17 cellular contexts compared by ENCODE assay signal in genomic region chr1:20477355-20478071, GRCh38. TPM values are rescaled to one million over a fixed set of nuclear protein-coding genes. Genes with fewer than 3 reads are reported as not detected.
DNase-seq lines count a peak whose midpoint lies in the region; ATAC-seq and TF ChIP-seq lines count a peak whose summit lies in the region.
"Had no signal": no experiment of that assay in that cellular context is flagged by ENCODE, and none has a peak within 500 bp of the region (broad histone marks: within the 10 kb centered on the region; RNA-seq: fewer than 3 reads in every experiment).

No MANE protein-coding gene starts in this region.

- H4K20me1 ChIP-seq in GM23338 (replicated peaks; ENCODE audit: insufficient read depth) (no peaks in the 10 kb centered on the region), smooth muscle cell (ENCODE audit: low read depth) (no peaks in the 10 kb centered on the region)

- H3K4me3 ChIP-seq in GM23338 (no peak overlapping the region), lung (no peak overlapping the region), smooth muscle cell (no peak overlapping the region)

- no peaks in the 10 kb centered on the region for H3K9me2 ChIP-seq in GM23338 (ENCODE audit: insufficient read depth)

- H3K36me3 ChIP-seq in GM23338 (ENCODE audit: insufficient read depth) (no peaks in the 10 kb centered on the region), lung (ENCODE audit: control insufficient read depth in 2 of 2, insufficient read depth in 2 of 2, low read length in 2 of 2) (no peaks in the 10 kb centered on the region), smooth muscle cell (ENCODE audit: low read depth) (no peaks in the 10 kb centered on the region)

- H3K4me3 Mint-ChIP-seq in GM23338, result no peak overlapping the region
- no peak overlapping the region for H3K4me3 Mint-ChIP-seq in chondrocyte (ENCODE audit: unreplicated experiment)
- no peak overlapping the region for H3K4me3 Mint-ChIP-seq in activated T-cell treated with anti-CD3 and anti-CD28 coated beads, Interleukin-2, amount 50 U/mL, for 24 hours
- H3K4me3 Mint-ChIP-seq: activated naive CD8-positive, alpha-beta T cell treated with anti-CD3 and anti-CD28 coated beads, Interleukin-2, amount 10 ng/mL, durations not matched to agents 7 days and 5 days; CD4-positive, CD25-positive, alpha-beta regulatory T cell had no signal

- no peak overlapping the region for H3K27ac ChIP-seq in GM23338 (ENCODE audit: low read depth)
- no peak overlapping the region for H3K27ac ChIP-seq in lung (ENCODE audit: low read depth in 1 of 2, low read length in 1 of 2)
- H3K27ac ChIP-seq in smooth muscle cell (ENCODE audit: low read depth), result no peak overlapping the region

- H3K9me3 ChIP-seq in lung (ENCODE audit: control insufficient read depth in 2 of 2, insufficient read depth in 1 of 2, low read length in 1 of 2) (peaks cover 0 to 8% of the 10 kb centered on the region in 2 donors), smooth muscle cell (replicated peaks; ENCODE audit: low read depth) (no peaks in the 10 kb centered on the region)

- TF ChIP-seq CTCF in GM23338 (conservative IDR thresholded peaks at IDR 0.05; ENCODE audit: low read depth in 2 of 2) (no peak), chondrocyte (IDR thresholded peaks at IDR 0.05) (no peak), lung (IDR thresholded peaks at IDR 0.05; ENCODE audit: control extremely low read depth, extremely low read depth) (no peak), smooth muscle cell (IDR thresholded peaks at IDR 0.05; ENCODE audit: borderline replicate concordance, insufficient read depth, poor library complexity, severe bottlenecking) (no peak)

- no peak overlapping the region for H3K9ac ChIP-seq in smooth muscle cell (ENCODE audit: low read depth)

- H2AFZ ChIP-seq in GM23338 (peak overlapping the region; percentile 69; the same call in 1 of the 2 replicates), smooth muscle cell (ENCODE audit: low read depth) (no peak overlapping the region)

- H3K9me3 Mint-ChIP-seq in GM23338 (no peaks in the 10 kb centered on the region), chondrocyte (ENCODE audit: low read depth) (no peaks in the 10 kb centered on the region)
- no peaks in the 10 kb centered on the region for H3K9me3 Mint-ChIP-seq in activated T-cell treated with anti-CD3 and anti-CD28 coated beads, Interleukin-2, amount 50 U/mL, for 24 hours
- H3K9me3 Mint-ChIP-seq: activated naive CD8-positive, alpha-beta T cell treated with anti-CD3 and anti-CD28 coated beads, Interleukin-2, amount 10 ng/mL, durations not matched to agents 7 days and 5 days had no signal

- H3F3A ChIP-seq in GM23338 (replicated peaks; ENCODE audit: low read depth) (no peaks in the 10 kb centered on the region), smooth muscle cell (ENCODE audit: low read depth) (peaks cover 6% of the 10 kb centered on the region)

- H3K79me2 ChIP-seq in GM23338 (replicated peaks; ENCODE audit: insufficient read depth) (no peaks in the 10 kb centered on the region), smooth muscle cell (ENCODE audit: low read depth) (no peaks in the 10 kb centered on the region)

- peaks cover 44% of the 10 kb centered on the region for H3K27me3 ChIP-seq in GM23338 (ENCODE audit: insufficient read depth)
- H3K27me3 ChIP-seq in lung (ENCODE audit: control insufficient read depth, insufficient read depth), result no peaks in the 10 kb centered on the region
- H3K27me3 ChIP-seq in smooth muscle cell (ENCODE audit: low read depth), result no peaks in the 10 kb centered on the region

- H3K4me2 ChIP-seq in GM23338 (peak overlapping the region; percentile 84), smooth muscle cell (peak overlapping the region; percentile 26)

- H3K36me3 Mint-ChIP-seq in GM23338 (ENCODE audit: low read depth) (no peaks in the 10 kb centered on the region), chondrocyte (ENCODE audit: low read depth) (no peaks in the 10 kb centered on the region)
- no peaks in the 10 kb centered on the region for H3K36me3 Mint-ChIP-seq in activated T-cell treated with anti-CD3 and anti-CD28 coated beads, Interleukin-2, amount 50 U/mL, for 24 hours (ENCODE audit: low read depth)
- H3K36me3 Mint-ChIP-seq: activated naive CD8-positive, alpha-beta T cell treated with anti-CD3 and anti-CD28 coated beads, Interleukin-2, amount 10 ng/mL, durations not matched to agents 7 days and 5 days; CD4-positive, CD25-positive, alpha-beta regulatory T cell had no signal

- DNase-seq in GM23338 (ENCODE audit: low spot score) (no peak), chondrocyte (ENCODE audit: low spot score) (peak; percentile 46), lung (ENCODE audit: low spot score) (no peak), smooth muscle cell (lab: John Stamatoyannopoulos, UW; ENCODE audit: unreplicated experiment) (no peak), NOMO-1 (lab: John Stamatoyannopoulos, UW; ENCODE audit: unreplicated experiment in 2 of 2) (no peak), NCI-H1105 (lab: John Stamatoyannopoulos, UW) (no peak), NOMO-1 treated with dmso at 0.1 percent for 144 hours (lab: John Stamatoyannopoulos, UW; ENCODE audit: unreplicated experiment) (no peak)
- DNase-seq in activated T-cell treated with anti-CD3 and anti-CD28 coated beads, Interleukin-2, amount 50 U/mL, for 24 hours, result no peak
- DNase-seq: activated CD8-positive, alpha-beta memory T cell treated with anti-CD3 and anti-CD28 coated beads, Interleukin-2, amount 50 U/mL, for 4 hours; activated naive CD8-positive, alpha-beta T cell treated with anti-CD3 and anti-CD28 coated beads, Interleukin-2, amount 10 ng/mL, durations not matched to agents 7 days and 5 days; CD4-positive, CD25-positive, alpha-beta regulatory T cell; cortex of kidney; PC-3; stimulated activated CD4-positive, alpha-beta T cell treated with anti-CD3 and anti-CD28 coated beads, Interleukin-2, amount 100 ng/mL, for 24 hours; T-helper 1 cell had no signal

- WGBS in lung, 2 donors, result 41 to 65% methylated on average over 10 of the region's 10 CpGs
- 59% methylated on average over 10 of the region's 10 CpGs for WGBS in smooth muscle cell (ENCODE audit: low lambda C conversion rate)

- ATAC-seq in GM23338 (no peak), lung (ENCODE audit: insufficient read depth, low FRiP score) (peak; percentile 14)
- ATAC-seq: activated CD4-positive, CD25-positive, alpha-beta regulatory T cell treated with anti-CD3 and anti-CD28 coated beads, Interleukin-2, amount 50 U/mL, for 24 hours; esophagus mucosa had no signal

- H3K4me1 ChIP-seq in GM23338 (ENCODE audit: insufficient read depth) (peaks cover 46% of the 10 kb centered on the region), lung (ENCODE audit: control insufficient read depth in 2 of 2, insufficient read depth in 2 of 2, low read length in 2 of 2) (peaks cover 0 to 8% of the 10 kb centered on the region in 2 donors), smooth muscle cell (ENCODE audit: low read depth) (peaks cover 17% of the 10 kb centered on the region)

- H3K27ac Mint-ChIP-seq in GM23338 (no peak overlapping the region), chondrocyte (ENCODE audit: unreplicated experiment) (no peak overlapping the region)
- H3K27ac Mint-ChIP-seq in activated T-cell treated with anti-CD3 and anti-CD28 coated beads, Interleukin-2, amount 50 U/mL, for 24 hours, result no peak overlapping the region
- H3K27ac Mint-ChIP-seq: activated naive CD8-positive, alpha-beta T cell treated with anti-CD3 and anti-CD28 coated beads, Interleukin-2, amount 10 ng/mL, durations not matched to agents 7 days and 5 days; CD4-positive, CD25-positive, alpha-beta regulatory T cell had no signal

- H3K27me3 Mint-ChIP-seq in GM23338 (ENCODE audit: insufficient read depth, low read depth, poor library complexity) (peaks cover 24% of the 10 kb centered on the region), chondrocyte (ENCODE audit: low read depth) (peaks cover 13% of the 10 kb centered on the region)
- peaks cover 92% of the 10 kb centered on the region for H3K27me3 Mint-ChIP-seq in activated T-cell treated with anti-CD3 and anti-CD28 coated beads, Interleukin-2, amount 50 U/mL, for 24 hours

- H3K4me1 Mint-ChIP-seq in GM23338 (peaks cover 56% of the 10 kb centered on the region), chondrocyte (ENCODE audit: low read depth) (peaks cover 21% of the 10 kb centered on the region)
- peaks cover 2% of the 10 kb centered on the region for H3K4me1 Mint-ChIP-seq in activated T-cell treated with anti-CD3 and anti-CD28 coated beads, Interleukin-2, amount 50 U/mL, for 24 hours (ENCODE audit: low read depth)
- H3K4me1 Mint-ChIP-seq: CD4-positive, CD25-positive, alpha-beta regulatory T cell had no signal

RNA-seq across cellular contexts. Expression of gene CAMK2N1, which starts 8.5 kb away (rescaled TPM):
- 0.52 and 0.82 TPM in 2 replicates for total RNA-seq in GM23338 (2014; rRNA removed; shearing (Covaris generic))
- polyA plus RNA-seq in GM23338 (2016; fragmentation: Nextera tagmentation; extraction: Ambion mirVana), result 2.9 and 4.6 TPM in 2 replicates
- 8.7 to 13.2 TPM (median 12.9 TPM) in 3 replicates for total RNA-seq in chondrocyte
- total RNA-seq in lung, result 10 to 100 TPM; 32.5 to 44.3 TPM
- polyA plus RNA-seq in lung, result 10 to 100 TPM in 1 of 2 donors, 1 to 10 TPM in 1; 6.5 to 24.0 TPM
- 13.2 and 15.9 TPM in 2 replicates for total RNA-seq in smooth muscle cell
- 11.0 TPM in 2 replicates for polyA plus RNA-seq in smooth muscle cell

RNA-seq across cellular contexts. Expression of gene MUL1, which starts 30.4 kb away (rescaled TPM):
- total RNA-seq in GM23338 (2014; rRNA removed; shearing (Covaris generic)), result 23.7 and 26.2 TPM in 2 replicates
- polyA plus RNA-seq in GM23338 (2016; fragmentation: Nextera tagmentation; extraction: Ambion mirVana) (8.1 and 8.9 TPM in 2 replicates), lung (10 to 100 TPM in 1 of 2 donors, 1 to 10 TPM in 1; 6.0 to 27.7 TPM), smooth muscle cell (38.4 and 42.4 TPM in 2 replicates)
- total RNA-seq in chondrocyte (30.8 to 38.2 TPM (median 36.2 TPM) in 3 replicates), lung (10 to 100 TPM; 21.5 to 32.6 TPM), smooth muscle cell (30.6 and 38.7 TPM in 2 replicates)
